In the genomic region with DNA sequence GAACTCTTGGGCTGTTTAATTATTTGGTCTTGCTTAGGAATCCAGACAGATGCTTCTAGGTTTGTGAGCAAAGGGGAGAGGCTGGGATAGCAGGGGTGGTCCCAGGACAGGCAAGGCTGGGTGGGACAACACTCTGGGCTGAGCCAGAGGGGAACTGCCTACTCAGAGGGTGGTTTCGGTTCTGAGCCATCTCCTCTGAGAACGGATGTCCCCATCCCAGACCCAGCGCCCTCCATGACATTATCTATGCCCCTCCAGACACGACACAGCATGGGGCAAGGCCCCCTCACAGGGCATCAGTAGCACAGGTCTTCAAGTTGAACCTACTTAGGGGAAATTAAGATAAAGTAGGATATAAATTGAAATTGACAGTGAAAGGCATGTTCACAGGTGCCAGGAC, we compare ENCODE assay signal across 25 cellular contexts. TPM values are rescaled to one million over a fixed set of nuclear protein-coding genes. Genes with fewer than 3 reads are reported as not detected.
"Had no signal": no experiment of that assay in that cellular context is flagged by ENCODE, and none has a peak within 500 bp of the region (broad histone marks: within the 10 kb centered on the region; RNA-seq: fewer than 3 reads in every experiment).

No MANE protein-coding gene starts in this region.

- DNase-seq: caudate nucleus; colonic mucosa; effector CD4-positive, alpha-beta T cell; hippocampal formation; kidney glomerular epithelial cell; mucosa of descending colon; occipital lobe; sigmoid colon; stimulated activated naive CD4-positive, alpha-beta T cell treated with Interleukin-2 at 50 U/mL for 16 hours had no signal

- H3K9me3 ChIP-seq: colonic mucosa, heart left ventricle, mucosa of descending colon, sigmoid colon, tibial nerve had no signal

- H3K27ac Mint-ChIP-seq: naive thymus-derived CD8-positive, alpha-beta T cell; neural progenitor cell had no signal

- H3K36me3 ChIP-seq: colonic mucosa, neural progenitor cell, sigmoid colon, tibial nerve had no signal

- H3K9me3 Mint-ChIP-seq: naive thymus-derived CD8-positive, alpha-beta T cell had no signal

- H3K4me1 ChIP-seq: colonic mucosa, neural progenitor cell, tibial nerve had no signal

- H3K27ac ChIP-seq: colonic mucosa, heart left ventricle, neural progenitor cell, sigmoid colon, skin epidermis, tibial nerve had no signal

- H3K4me1 Mint-ChIP-seq: naive thymus-derived CD8-positive, alpha-beta T cell; neural progenitor cell had no signal

- H3K4me3 Mint-ChIP-seq: naive thymus-derived CD8-positive, alpha-beta T cell; neural progenitor cell had no signal

- H3K36me3 Mint-ChIP-seq: naive thymus-derived CD8-positive, alpha-beta T cell; neural progenitor cell had no signal

- H3K27me3 ChIP-seq: colonic mucosa had no signal

- H3K4me3 ChIP-seq: colonic mucosa, heart left ventricle, mucosa of descending colon, neural progenitor cell, sigmoid colon, skin epidermis, tibial nerve had no signal

- H3K9ac ChIP-seq: neural progenitor cell had no signal

RNA-seq across cellular contexts. Expression of gene ASB10, which starts 7.1 kb away (rescaled TPM):
- total RNA-seq: cerebellum; colonic mucosa; dermis microvascular lymphatic vessel endothelial cell; esophagus mucosa; fibroblast of lung; frontal cortex; glomerular endothelial cell; left lobe of liver; lower leg skin; mucosa of descending colon; naive thymus-derived CD8-positive, alpha-beta T cell; occipital lobe; pulmonary artery endothelial cell; sigmoid colon; temporal lobe; tibial nerve; ureter had no signal
- polyA plus RNA-seq: fibroblast of lung; naive thymus-derived CD8-positive, alpha-beta T cell; sigmoid colon had no signal

RNA-seq across cellular contexts. Expression of gene GBX1, which starts 12.5 kb away (rescaled TPM):
- total RNA-seq: cerebellum; colonic mucosa; dermis microvascular lymphatic vessel endothelial cell; esophagus mucosa; fibroblast of lung; glomerular endothelial cell; left lobe of liver; mucosa of descending colon; naive thymus-derived CD8-positive, alpha-beta T cell; occipital lobe; pulmonary artery endothelial cell; sigmoid colon; temporal lobe; tibial nerve; ureter had no signal
- polyA plus RNA-seq: fibroblast of lung; naive thymus-derived CD8-positive, alpha-beta T cell; sigmoid colon had no signal

RNA-seq across cellular contexts. Expression of gene H2BK1, which starts 30.3 kb away (rescaled TPM):
- total RNA-seq: cerebellum, colonic mucosa, dermis microvascular lymphatic vessel endothelial cell, esophagus mucosa, fibroblast of lung, frontal cortex, glomerular endothelial cell, heart left ventricle, left lobe of liver, lower leg skin, mucosa of descending colon, occipital lobe, pulmonary artery endothelial cell, sigmoid colon, temporal lobe, tibial nerve, ureter had no signal
- polyA plus RNA-seq: fibroblast of lung; heart left ventricle; naive thymus-derived CD8-positive, alpha-beta T cell; sigmoid colon had no signal
